25 cellular contexts compared by ENCODE assay signal in genomic region chr4:96260071-96260682, GRCh38.
DNase-seq lines count a peak whose midpoint lies in the region; ATAC-seq and TF ChIP-seq lines count a peak whose summit lies in the region.
"Had no signal": no experiment of that assay in that cellular context is flagged by ENCODE, and none has a peak within 500 bp of the region (broad histone marks: within the 10 kb centered on the region; RNA-seq: fewer than 3 reads in every experiment).

No MANE protein-coding gene starts in this region.

- no peak overlapping the region for H2BK12ac ChIP-seq in neuronal stem cell (ENCODE audit: low read length)

- H3K18ac ChIP-seq in neuronal stem cell (ENCODE audit: low read length) = no peak overlapping the region

- WGBS in hepatocyte (ENCODE audit: low lambda C conversion rate, missing lambda C conversion rate) = 35% methylated on average over 2 of the region's 2 CpGs
- no CpG with 5 or more reads among the region's 2 CpGs for WGBS in neuronal stem cell (ENCODE audit: extremely low coverage in 2 of 2, insufficient read length in 2 of 2, insufficient replicate concordance in 1 of 2), 2 donors

- H2AFZ ChIP-seq in hepatocyte (no peak overlapping the region), neuronal stem cell (ENCODE audit: low read length) (peak overlapping the region; percentile 6)

- peak; percentile 54 for ATAC-seq in HG02610 (IDR thresholded peaks at IDR 0.05; ENCODE audit: unreplicated experiment)
- ATAC-seq: activated CD4-positive, CD25-positive, alpha-beta regulatory T cell treated with anti-CD3 and anti-CD28 coated beads, Interleukin-2, amount 50 U/mL, for 24 hours; right cardiac atrium; stimulated activated naive CD8-positive, alpha-beta T cell treated with anti-CD3 and anti-CD28 coated beads, Interleukin-15, Interleukin-2, amounts not matched to agents 100 U/mL and 50 U/mL, for 24 hours had no signal

- no peaks in the 10 kb centered on the region for H3K79me1 ChIP-seq in neuronal stem cell (ENCODE audit: low read depth, low read length)

- H3K36me3 ChIP-seq in adipocyte (ENCODE audit: control insufficient read depth, insufficient read depth, low read length, severe bottlenecking) (no peaks in the 10 kb centered on the region), hepatocyte (replicated peaks; ENCODE audit: insufficient read depth, low read depth) (no peaks in the 10 kb centered on the region), neuronal stem cell (replicated peaks in 1 of 2; ENCODE audit: control insufficient read depth in 2 of 2, insufficient read depth in 2 of 2, low read length in 2 of 2) (no peaks in the 10 kb centered on the region), Peyer's patch (no peaks in the 10 kb centered on the region)
- H3K36me3 ChIP-seq: HAP-1, MG63, ovary had no signal

- H2BK15ac ChIP-seq in neuronal stem cell (ENCODE audit: low read length) = no peak overlapping the region

- no peak overlapping the region for H2BK5ac ChIP-seq in neuronal stem cell (ENCODE audit: low read length)

- H3K9ac ChIP-seq in adipocyte (ENCODE audit: low read length) = no peak overlapping the region
- H3K9ac ChIP-seq in neuronal stem cell (ENCODE audit: low read depth, low read length, poor library complexity) = no peak overlapping the region

- no peak overlapping the region for H4K8ac ChIP-seq in neuronal stem cell (ENCODE audit: low read depth, low read length)

- H3K4me1 ChIP-seq in adipocyte (ENCODE audit: control insufficient read depth, insufficient read depth, low read length) (no peaks in the 10 kb centered on the region), hepatocyte (ENCODE audit: insufficient read depth) (peaks cover 4% of the 10 kb centered on the region), neuronal stem cell (ENCODE audit: control insufficient read depth in 2 of 2, insufficient read depth in 1 of 2, low read depth in 1 of 2, low read length in 2 of 2) (peaks cover 0 to 2% of the 10 kb centered on the region in 2 donors), Peyer's patch (no peaks in the 10 kb centered on the region)
- H3K4me1 ChIP-seq: HAP-1 had no signal

- H4K91ac ChIP-seq in neuronal stem cell (ENCODE audit: low read depth, low read length, poor library complexity) = no peak overlapping the region

- H3K27me3 ChIP-seq in adipocyte (replicated peaks; ENCODE audit: control insufficient read depth, insufficient read depth, low read length) (no peaks in the 10 kb centered on the region), hepatocyte (no peaks in the 10 kb centered on the region), neuronal stem cell (ENCODE audit: control insufficient read depth in 3 of 3, insufficient read depth in 3 of 3, low read depth in 1 of 3, low read length in 3 of 3) (no peaks in the 10 kb centered on the region), Peyer's patch (no peaks in the 10 kb centered on the region)
- H3K27me3 ChIP-seq: dorsolateral prefrontal cortex, MG63, ovary had no signal

- H3K4me3 ChIP-seq in adipocyte (ENCODE audit: low read length) (no peak overlapping the region), hepatocyte (no peak overlapping the region), neuronal stem cell (ENCODE audit: low read length in 2 of 2) (no peak overlapping the region), Peyer's patch (no peak overlapping the region)
- H3K4me3 ChIP-seq: dorsolateral prefrontal cortex, HAP-1, MG63, ovary had no signal

- TF ChIP-seq CTCF in hepatocyte (IDR thresholded peaks at IDR 0.05; ENCODE audit: poor library complexity) = no peak
- TF ChIP-seq CTCF in Peyer's patch (IDR thresholded peaks at IDR 0.05) = no peak

- DNase-seq in adipocyte (ENCODE audit: low read depth) (peak; percentile 33), hepatocyte (ENCODE audit: low spot score) (peak; percentile 36), neuronal stem cell (ENCODE audit: low spot score) (no peak), cortex of kidney (lab: John Stamatoyannopoulos, UW) (no peak), HUDEP-2 (lab: John Stamatoyannopoulos, UW; ENCODE audit: unreplicated experiment in 76 of 76) (no peak), Peyer's patch (no peak)
- DNase-seq: activated CD4-positive, alpha-beta memory T cell treated with anti-CD3 and anti-CD28 coated beads, Interleukin-2, amount 10 ng/mL, durations not matched to agents 7 days and 5 days; activated gamma-delta T cell; activated T-cell treated with anti-CD3 and anti-CD28 coated beads for 4 hours; caudate nucleus; DMS79 treated with DMSO at 0.1 percent for 48 hours; dorsolateral prefrontal cortex; hypothalamus; kidney glomerular epithelial cell; MG63; NCI-H1436; NCI-H524 treated with DMSO at 0.1 percent for 48 hours; ovary; right cardiac atrium; stimulated activated CD4-positive, alpha-beta T cell treated with anti-CD3 and anti-CD28 coated beads, Interleukin-12 subunit alpha, Interleukin-12 subunit beta, amount 100 ng/mL, for 4 hours; stimulated activated CD4-positive, alpha-beta T cell treated with anti-CD3 and anti-CD28 coated beads, Interleukin-4, amount 100 ng/mL, for 4 hours; stimulated activated naive CD8-positive, alpha-beta T cell treated with anti-CD3 and anti-CD28 coated beads, Interleukin-15, Interleukin-2, amounts not matched to agents 100 U/mL and 50 U/mL, for 24 hours had no signal

- no peak overlapping the region for H3K4me2 ChIP-seq in hepatocyte
- no peak overlapping the region for H3K4me2 ChIP-seq in neuronal stem cell (ENCODE audit: insufficient read depth, low read length, poor library complexity, severe bottlenecking)

- TF ChIP-seq POLR2A in Peyer's patch (IDR thresholded peaks at IDR 0.05) = no peak

- H4K20me1 ChIP-seq in hepatocyte (ENCODE audit: insufficient read depth, poor library complexity, severe bottlenecking) = no peaks in the 10 kb centered on the region

- H2AK5ac ChIP-seq in neuronal stem cell (ENCODE audit: low read depth, low read length) = no peak overlapping the region

- H3K4ac ChIP-seq in neuronal stem cell (ENCODE audit: low read length) = no peak overlapping the region

- H3K14ac ChIP-seq in neuronal stem cell (ENCODE audit: low read length) = no peak overlapping the region

- no peak overlapping the region for H2BK120ac ChIP-seq in neuronal stem cell (ENCODE audit: low read depth, low read length)

- H3K27ac ChIP-seq in hepatocyte (peak overlapping the region; percentile 3), neuronal stem cell (replicated peaks; ENCODE audit: low read length) (no peak overlapping the region), Peyer's patch (no peak overlapping the region)
- H3K27ac ChIP-seq: dorsolateral prefrontal cortex, ovary had no signal

- no peaks in the 10 kb centered on the region for H3K9me3 ChIP-seq in adipocyte (ENCODE audit: control insufficient read depth, low read length)
- H3K9me3 ChIP-seq in hepatocyte (ENCODE audit: low read depth) = no peaks in the 10 kb centered on the region
- H3K9me3 ChIP-seq in neuronal stem cell (replicated peaks in 1 of 2; ENCODE audit: control insufficient read depth in 2 of 2, insufficient read depth in 1 of 2, low read depth in 1 of 2, low read length in 2 of 2) = no peaks in the 10 kb centered on the region
- H3K9me3 ChIP-seq in Peyer's patch = no peaks in the 10 kb centered on the region
- H3K9me3 ChIP-seq: HAP-1, MG63, ovary had no signal

- no peaks in the 10 kb centered on the region for H3K9me2 ChIP-seq in hepatocyte (replicated peaks; ENCODE audit: insufficient read depth)

- H3K79me2 ChIP-seq in hepatocyte = no peaks in the 10 kb centered on the region

- no peak overlapping the region for H3K23ac ChIP-seq in neuronal stem cell (ENCODE audit: low read depth, low read length, poor library complexity)

Comparison
In these comparisons a context has a peak if more than half of its experiments do, and no peak if none do; other contexts are left out.
1. DNase-seq: peak in adipocyte (single experiment) and hepatocyte (single experiment); none in neuronal stem cell (single experiment), cortex of kidney (single experiment), HUDEP-2 (0 of 76) and Peyer's patch (0 of 3).